In genomic region chr5:115330868-115331267, GRCh38 we compare ENCODE assay signal across 25 cellular contexts.
"Had no signal": no experiment of that assay in that cellular context is flagged by ENCODE, and none has a peak within 500 bp of the region (broad histone marks: within the 10 kb centered on the region; RNA-seq: fewer than 3 reads in every experiment).

No MANE protein-coding gene starts in this region.

- H3K27me3 Mint-ChIP-seq: brain had no signal

- H3K27ac Mint-ChIP-seq: activated CD4-positive, alpha-beta T cell treated with anti-CD3 and anti-CD28 coated beads, Interleukin-2, amount 10 ng/mL, durations not matched to agents 7 days and 5 days; activated CD8-positive, alpha-beta memory T cell treated with anti-CD3 and anti-CD28 coated beads, Interleukin-2, amount 10 ng/mL, durations not matched to agents 7 days and 5 days; activated CD8-positive, alpha-beta T cell treated with anti-CD3 and anti-CD28 coated beads for 36 hours; activated naive CD4-positive, alpha-beta T cell treated with anti-CD3 and anti-CD28 coated beads, Interleukin-2, amount 50 U/mL, for 24 hours; activated T-helper 1 cell treated with anti-CD3 and anti-CD28 coated beads, Interleukin-12 subunit alpha, Interleukin-12 subunit beta, Interleukin-2, Interleukin-4 antibody, amounts not matched to agents 30 ng/mL and 10 ng/mL and 1 ng/mL, durations not matched to agents 14 hours and 24 hours and 36 hours; brain; dendritic cell treated with granulocyte-macrophage colony-stimulating factor and Interleukin-4, amounts not matched to agents 40 ng/mL and 50 ng/mL, for 4 days; stimulated activated effector memory CD8-positive, alpha-beta T cell treated with anti-CD3 and anti-CD28 coated beads, Interleukin-12 subunit alpha, Interleukin-12 subunit beta, amount 100 ng/mL, for 72 hours had no signal

- H3K9me3 Mint-ChIP-seq: activated CD4-positive, alpha-beta T cell treated with anti-CD3 and anti-CD28 coated beads, Interleukin-2, amount 10 ng/mL, durations not matched to agents 7 days and 5 days; activated CD8-positive, alpha-beta T cell treated with anti-CD3 and anti-CD28 coated beads for 36 hours; activated naive CD4-positive, alpha-beta T cell treated with anti-CD3 and anti-CD28 coated beads, Interleukin-2, amount 50 U/mL, for 24 hours; activated T-helper 1 cell treated with anti-CD3 and anti-CD28 coated beads, Interleukin-12 subunit alpha, Interleukin-12 subunit beta, Interleukin-2, Interleukin-4 antibody, amounts not matched to agents 30 ng/mL and 10 ng/mL and 1 ng/mL, durations not matched to agents 14 hours and 24 hours and 36 hours; dendritic cell treated with granulocyte-macrophage colony-stimulating factor and Interleukin-4, amounts not matched to agents 40 ng/mL and 50 ng/mL, for 4 days; stimulated activated effector memory CD8-positive, alpha-beta T cell treated with anti-CD3 and anti-CD28 coated beads, Interleukin-12 subunit alpha, Interleukin-12 subunit beta, amount 100 ng/mL, for 72 hours had no signal

- H3K36me3 Mint-ChIP-seq: activated CD8-positive, alpha-beta memory T cell treated with anti-CD3 and anti-CD28 coated beads, Interleukin-2, amount 10 ng/mL, durations not matched to agents 7 days and 5 days; activated naive CD4-positive, alpha-beta T cell treated with anti-CD3 and anti-CD28 coated beads, Interleukin-2, amount 50 U/mL, for 24 hours; brain; stimulated activated effector memory CD8-positive, alpha-beta T cell treated with anti-CD3 and anti-CD28 coated beads, Interleukin-12 subunit alpha, Interleukin-12 subunit beta, amount 100 ng/mL, for 72 hours had no signal

- DNase-seq: activated CD4-positive, alpha-beta T cell treated with anti-CD3 and anti-CD28 coated beads, Interleukin-2, amount 10 ng/mL, durations not matched to agents 7 days and 5 days; activated CD4-positive, CD25-positive, alpha-beta regulatory T cell treated with anti-CD3 and anti-CD28 coated beads, Interleukin-2, amount 50 U/mL, for 72 hours; activated CD8-positive, alpha-beta memory T cell treated with anti-CD3 and anti-CD28 coated beads, Interleukin-2, amount 10 ng/mL, durations not matched to agents 7 days and 5 days; activated CD8-positive, alpha-beta T cell treated with anti-CD3 and anti-CD28 coated beads for 36 hours; activated gamma-delta T cell treated with Interleukin-2 at 50 U/mL for 16 hours; anterior cingulate cortex; effector CD4-positive, alpha-beta T cell; erythroblast; foreskin fibroblast; heart right ventricle; islet precursor cell; left cardiac atrium; nucleus accumbens; posterior cingulate gyrus; right lobe of liver; stimulated activated CD4-positive, alpha-beta T cell treated with anti-CD3 and anti-CD28 coated beads, Interleukin-2, amount 100 ng/mL, for 24 hours; transverse colon had no signal

- H3K4me3 Mint-ChIP-seq: activated CD4-positive, alpha-beta T cell treated with anti-CD3 and anti-CD28 coated beads, Interleukin-2, amount 10 ng/mL, durations not matched to agents 7 days and 5 days; activated CD8-positive, alpha-beta memory T cell treated with anti-CD3 and anti-CD28 coated beads, Interleukin-2, amount 10 ng/mL, durations not matched to agents 7 days and 5 days; activated CD8-positive, alpha-beta T cell treated with anti-CD3 and anti-CD28 coated beads for 36 hours; activated T-helper 1 cell treated with anti-CD3 and anti-CD28 coated beads, Interleukin-12 subunit alpha, Interleukin-12 subunit beta, Interleukin-2, Interleukin-4 antibody, amounts not matched to agents 30 ng/mL and 10 ng/mL and 1 ng/mL, durations not matched to agents 14 hours and 24 hours and 36 hours; brain; dendritic cell treated with granulocyte-macrophage colony-stimulating factor and Interleukin-4, amounts not matched to agents 40 ng/mL and 50 ng/mL, for 4 days; stimulated activated effector memory CD8-positive, alpha-beta T cell treated with anti-CD3 and anti-CD28 coated beads, Interleukin-12 subunit alpha, Interleukin-12 subunit beta, amount 100 ng/mL, for 72 hours had no signal

- H3K27ac ChIP-seq: heart right ventricle, right lobe of liver, skin epidermis, transverse colon, vagina, VCaP had no signal

- ATAC-seq: activated CD8-positive, alpha-beta memory T cell treated with anti-CD3 and anti-CD28 coated beads, Interleukin-2, amount 10 ng/mL, durations not matched to agents 7 days and 5 days; activated CD8-positive, alpha-beta T cell treated with anti-CD3 and anti-CD28 coated beads for 36 hours; heart right ventricle; left cardiac atrium; right lobe of liver; stimulated activated effector memory CD8-positive, alpha-beta T cell treated with anti-CD3 and anti-CD28 coated beads, Interleukin-12 subunit alpha, Interleukin-12 subunit beta, amount 100 ng/mL, for 72 hours had no signal
